33 cellular contexts compared by ENCODE assay signal in the genomic region with DNA sequence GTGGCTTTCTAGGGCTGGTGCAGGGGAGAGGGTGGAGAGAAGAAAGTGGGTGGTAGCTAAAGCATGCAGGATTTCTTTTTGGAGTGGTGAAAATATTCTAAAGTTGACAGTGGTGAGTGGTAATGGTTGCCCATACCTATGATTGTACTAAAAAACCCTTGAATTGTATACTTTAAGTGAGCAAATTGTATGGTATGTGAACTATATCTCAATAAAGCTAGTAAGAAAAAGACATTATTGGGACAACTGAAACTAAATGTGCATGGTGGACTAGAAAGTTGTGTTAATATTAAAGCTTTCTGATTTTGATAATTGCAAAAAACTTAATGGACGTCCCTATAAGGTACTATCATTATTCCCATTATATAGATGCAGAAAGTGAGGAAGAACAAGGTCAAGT.
"Had no signal": no experiment of that assay in that cellular context is flagged by ENCODE, and none has a peak within 500 bp of the region (broad histone marks: within the 10 kb centered on the region; RNA-seq: fewer than 3 reads in every experiment).

No MANE protein-coding gene starts in this region.

- DNase-seq: naive thymus-derived CD4-positive, alpha-beta T cell; natural killer cell; nephron progenitor cell; occipital lobe; ovary; posterior cingulate gyrus; psoas muscle; right cardiac atrium; right lobe of liver; small intestine; spleen; stimulated activated CD4-positive, alpha-beta T cell treated with anti-CD3 and anti-CD28 coated beads, Interleukin-12 subunit alpha, Interleukin-12 subunit beta, amount 100 ng/mL, for 4 hours; stimulated activated CD4-positive, alpha-beta T cell treated with anti-CD3 and anti-CD28 coated beads, Interleukin-1b, Interleukin-23, amount 100 ng/mL, for 48 hours; stimulated activated CD4-positive, alpha-beta T cell treated with anti-CD3 and anti-CD28 coated beads, Interleukin-4, amount 100 ng/mL, for 1 hour; stimulated activated CD4-positive, alpha-beta T cell treated with anti-CD3 and anti-CD28 coated beads, Interleukin-4, amount 100 ng/mL, for 4 hours; stimulated activated CD8-positive, alpha-beta memory T cell treated with anti-CD3 and anti-CD28 coated beads, Interleukin-4, amount 100 ng/mL, for 48 hours; stimulated activated naive CD4-positive, alpha-beta T cell; stimulated activated naive CD8-positive, alpha-beta T cell treated with anti-CD3 and anti-CD28 coated beads, Interleukin-15, amount 100 ng/mL, for 72 hours; stimulated activated naive CD8-positive, alpha-beta T cell treated with anti-CD3 and anti-CD28 coated beads, Interleukin-15, Interleukin-2, amounts not matched to agents 100 U/mL and 50 U/mL, for 24 hours; substantia nigra; testis; transverse colon; upper lobe of right lung; uterus had no signal

- H3K79me2 ChIP-seq: parathyroid adenoma had no signal

- H3K9me3 ChIP-seq: neutrophil, ovary, right lobe of liver, testis, tibial artery, upper lobe of right lung, uterus had no signal

- H3K36me3 Mint-ChIP-seq: natural killer cell, type B pancreatic cell had no signal

- H3K27ac ChIP-seq: neutrophil, ovary, parathyroid adenoma, psoas muscle, right lobe of liver, sigmoid colon, spleen, suprapubic skin, testis, transverse colon, upper lobe of right lung, uterus had no signal

- H3K9ac ChIP-seq: parathyroid adenoma had no signal

- H3K4me3 Mint-ChIP-seq: naive thymus-derived CD4-positive, alpha-beta T cell; natural killer cell; nephron progenitor cell; neural crest cell; stimulated activated memory B cell treated with anti-CD40 and anti-IgM and Interleukin-4, amounts not matched to agents 10 μg/mL and 1 μg/mL and 100 μg/mL, for 72 hours; stimulated activated naive CD8-positive, alpha-beta T cell treated with anti-CD3 and anti-CD28 coated beads, Interleukin-15, amount 100 ng/mL, for 72 hours; type B pancreatic cell had no signal

- H3K36me3 ChIP-seq: neutrophil, ovary, right lobe of liver, sigmoid colon, spleen, suprapubic skin, tibial artery, transverse colon, upper lobe of right lung, uterus had no signal

- H3K27me3 Mint-ChIP-seq: progenitor cell of endocrine pancreas; stimulated activated memory B cell treated with anti-CD40 and anti-IgM and Interleukin-4, amounts not matched to agents 10 μg/mL and 1 μg/mL and 100 μg/mL, for 72 hours; type B pancreatic cell had no signal

- H3K4me3 ChIP-seq: ovary, psoas muscle, right lobe of liver, sigmoid colon, spleen, suprapubic skin, testis, tibial artery, transverse colon, upper lobe of right lung, uterus had no signal

- H2AFZ ChIP-seq: parathyroid adenoma had no signal

- H3K27me3 ChIP-seq: neutrophil, ovary, right lobe of liver, sigmoid colon, suprapubic skin, testis, tibial artery, transverse colon, upper lobe of right lung, uterus had no signal

- ATAC-seq: naive thymus-derived CD4-positive, alpha-beta T cell; natural killer cell; psoas muscle; right cardiac atrium; right lobe of liver; stimulated activated memory B cell treated with anti-CD40 and anti-IgM and Interleukin-4, amounts not matched to agents 10 μg/mL and 1 μg/mL and 100 μg/mL, for 72 hours; stimulated activated naive CD8-positive, alpha-beta T cell treated with anti-CD3 and anti-CD28 coated beads, Interleukin-15, amount 100 ng/mL, for 72 hours; stimulated activated naive CD8-positive, alpha-beta T cell treated with anti-CD3 and anti-CD28 coated beads, Interleukin-15, Interleukin-2, amounts not matched to agents 100 U/mL and 50 U/mL, for 24 hours; upper lobe of right lung had no signal

- H3K27ac Mint-ChIP-seq: naive thymus-derived CD4-positive, alpha-beta T cell; natural killer cell; nephron progenitor cell; progenitor cell of endocrine pancreas; stimulated activated memory B cell treated with anti-CD40 and anti-IgM and Interleukin-4, amounts not matched to agents 10 μg/mL and 1 μg/mL and 100 μg/mL, for 72 hours; stimulated activated naive CD8-positive, alpha-beta T cell treated with anti-CD3 and anti-CD28 coated beads, Interleukin-15, amount 100 ng/mL, for 72 hours; type B pancreatic cell had no signal
